In genomic region chr20:62644802-62645496, GRCh38 we compare ENCODE assay signal across 1 cellular context.
TF ChIP-seq lines count a peak whose summit lies in the region.

No MANE protein-coding gene starts in this region.

TF ChIP-seq in HepG2, 621 proteins besides CTCF, POLR2A, EP300 and RAD21 (continued from another document):
- TF ChIP-seq KIAA2018 (CRISPR knock-in tag; IDR thresholded peaks at IDR 0.05; ENCODE audit: borderline replicate concordance): no peak
- TF ChIP-seq HNRNPL (IDR thresholded peaks at IDR 0.05; ENCODE audit: low read depth, low read length): 0 out of 2 replicates have a peak, but pooled peaks have one; percentile 27
- TF ChIP-seq, protein P1, sequence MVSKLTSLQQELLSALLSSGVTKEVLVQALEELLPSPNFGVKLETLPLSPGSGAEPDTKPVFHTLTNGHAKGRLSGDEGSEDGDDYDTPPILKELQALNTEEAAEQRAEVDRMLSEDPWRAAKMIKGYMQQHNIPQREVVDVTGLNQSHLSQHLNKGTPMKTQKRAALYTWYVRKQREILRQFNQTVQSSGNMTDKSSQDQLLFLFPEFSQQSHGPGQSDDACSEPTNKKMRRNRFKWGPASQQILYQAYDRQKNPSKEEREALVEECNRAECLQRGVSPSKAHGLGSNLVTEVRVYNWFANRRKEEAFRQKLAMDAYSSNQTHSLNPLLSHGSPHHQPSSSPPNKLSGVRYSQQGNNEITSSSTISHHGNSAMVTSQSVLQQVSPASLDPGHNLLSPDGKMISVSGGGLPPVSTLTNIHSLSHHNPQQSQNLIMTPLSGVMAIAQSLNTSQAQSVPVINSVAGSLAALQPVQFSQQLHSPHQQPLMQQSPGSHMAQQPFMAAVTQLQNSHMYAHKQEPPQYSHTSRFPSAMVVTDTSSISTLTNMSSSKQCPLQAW (CRISPR knock-in tag; IDR thresholded peaks at IDR 0.05): 0 out of 2 replicates have a peak, but pooled peaks have one; percentile 40
- TF ChIP-seq ZNF747 (CRISPR knock-in tag; IDR thresholded peaks at IDR 0.05; ENCODE audit: borderline replicate concordance): no peak
- peak; percentile 80; the same call in 1 of the 2 replicates for TF ChIP-seq AKAP8 (CRISPR knock-in tag; IDR thresholded peaks at IDR 0.05)
- TF ChIP-seq MATR3 (CRISPR knock-in tag; IDR thresholded peaks at IDR 0.05): no peak
- no peak for TF ChIP-seq XRCC5 (optimal IDR thresholded peaks at IDR 0.05; ENCODE audit: low read length)
- no peak for TF ChIP-seq NFRKB (IDR thresholded peaks at IDR 0.05)
- TF ChIP-seq ZNF883 (CRISPR knock-in tag; IDR thresholded peaks at IDR 0.05; ENCODE audit: not compliant biosample characterization): peak; percentile 20
- TF ChIP-seq GATA4 (IDR thresholded peaks at IDR 0.05; ENCODE audit: borderline replicate concordance, low read depth): no peak
- TF ChIP-seq ZSCAN25 (CRISPR knock-in tag; IDR thresholded peaks at IDR 0.05): no peak
- TF ChIP-seq ZNF30 (CRISPR knock-in tag; IDR thresholded peaks at IDR 0.05): no peak
- peak; percentile 82; the same call in 1 of the 2 replicates for TF ChIP-seq ZNF83 (CRISPR knock-in tag; IDR thresholded peaks at IDR 0.05; ENCODE audit: borderline replicate concordance)
- TF ChIP-seq ZNF761 (CRISPR knock-in tag; conservative IDR thresholded peaks at IDR 0.05): no peak
- TF ChIP-seq HOXA3 (CRISPR knock-in tag; IDR thresholded peaks at IDR 0.05): no peak
- TF ChIP-seq, protein P2, sequence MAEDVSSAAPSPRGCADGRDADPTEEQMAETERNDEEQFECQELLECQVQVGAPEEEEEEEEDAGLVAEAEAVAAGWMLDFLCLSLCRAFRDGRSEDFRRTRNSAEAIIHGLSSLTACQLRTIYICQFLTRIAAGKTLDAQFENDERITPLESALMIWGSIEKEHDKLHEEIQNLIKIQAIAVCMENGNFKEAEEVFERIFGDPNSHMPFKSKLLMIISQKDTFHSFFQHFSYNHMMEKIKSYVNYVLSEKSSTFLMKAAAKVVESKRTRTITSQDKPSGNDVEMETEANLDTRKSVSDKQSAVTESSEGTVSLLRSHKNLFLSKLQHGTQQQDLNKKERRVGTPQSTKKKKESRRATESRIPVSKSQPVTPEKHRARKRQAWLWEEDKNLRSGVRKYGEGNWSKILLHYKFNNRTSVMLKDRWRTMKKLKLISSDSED (CRISPR knock-in tag; IDR thresholded peaks at IDR 0.05): 0 out of 2 replicates have a peak, but pooled peaks have one; percentile 37
- TF ChIP-seq ARID2 (CRISPR knock-in tag; IDR thresholded peaks at IDR 0.05; ENCODE audit: borderline replicate concordance): no peak
- TF ChIP-seq BORCS8-MEF2B (CRISPR knock-in tag; IDR thresholded peaks at IDR 0.05): 0 out of 2 replicates have a peak, but pooled peaks have one; percentile 7
- peak; percentile 5; the same call in 1 of the 2 replicates for TF ChIP-seq SALL1 (CRISPR knock-in tag; IDR thresholded peaks at IDR 0.05)
- peak; percentile 54 for TF ChIP-seq TEAD3 (CRISPR knock-in tag; optimal IDR thresholded peaks at IDR 0.05; ENCODE audit: borderline replicate concordance)
- 0 out of 2 replicates have a peak, but pooled peaks have one; percentile 20 for TF ChIP-seq TBX2 (CRISPR knock-in tag; IDR thresholded peaks at IDR 0.05; ENCODE audit: borderline replicate concordance)
